In the genomic region with DNA sequence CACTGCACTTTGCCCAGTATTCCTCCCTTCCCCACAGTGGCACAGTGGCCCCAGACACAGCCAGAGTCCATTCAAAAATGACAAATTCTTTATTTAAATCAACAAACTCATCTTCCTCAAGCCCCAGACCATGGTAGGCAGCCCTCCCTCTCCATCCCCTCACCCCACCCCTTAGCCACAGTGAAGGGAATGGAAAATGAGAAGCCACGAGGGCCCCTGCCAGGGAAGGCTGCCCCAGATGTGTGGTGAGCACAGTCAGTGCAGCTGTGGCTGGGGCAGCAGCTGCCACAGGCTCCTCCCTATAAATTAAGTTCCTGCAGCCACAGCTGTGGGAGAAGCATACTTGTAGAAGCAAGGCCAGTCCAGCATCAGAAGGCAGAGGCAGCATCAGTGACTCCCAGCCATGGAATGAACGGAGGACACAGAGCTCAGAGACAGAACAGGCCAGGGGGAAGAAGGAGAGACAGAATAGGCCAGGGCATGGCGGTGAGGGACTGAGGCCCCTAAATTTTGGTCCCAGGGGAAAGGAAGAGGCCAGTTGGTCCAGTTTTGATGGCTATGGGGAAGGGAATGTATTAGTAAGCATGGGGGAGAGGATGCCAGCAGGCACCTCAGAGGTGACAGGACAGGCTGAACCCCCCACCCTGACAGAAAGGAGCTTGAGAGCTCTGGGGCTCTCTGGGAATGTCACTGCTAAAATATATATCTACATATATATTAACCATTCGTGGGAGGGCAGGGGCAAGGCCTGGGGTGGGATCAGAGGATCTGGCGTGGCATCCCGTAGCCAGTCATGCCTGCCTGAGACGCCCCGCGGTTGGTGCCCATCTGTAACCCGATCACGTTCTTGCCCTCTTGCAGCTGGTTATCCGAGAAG, we compare ENCODE assay signal across 10 cellular contexts. TPM values are rescaled to one million over a fixed set of nuclear protein-coding genes. Genes with fewer than 3 reads are reported as not detected.
DNase-seq lines count a peak whose midpoint lies in the region; ATAC-seq, FAIRE-seq and TF ChIP-seq lines count a peak whose summit lies in the region.
"Had no signal": no experiment of that assay in that cellular context is flagged by ENCODE, and none has a peak within 500 bp of the region (broad histone marks: within the 10 kb centered on the region; RNA-seq: fewer than 3 reads in every experiment).

No MANE protein-coding gene starts in this region.

- H3K4me3 Mint-ChIP-seq in astrocyte (ENCODE audit: unreplicated experiment) (peak overlapping the region; percentile 21), natural killer cell (peak overlapping the region; percentile 25)

- intact Hi-C loops in natural killer cell (cut with micrococcal nuclease) = no loop called here

- H3K4me1 ChIP-seq in KMS-11 (ENCODE audit: low read depth, poor library complexity, severe bottlenecking) (peaks cover 61% of the 10 kb centered on the region), astrocyte (ENCODE audit: insufficient read depth, low read length) (peaks cover 58% of the 10 kb centered on the region)

- H4K20me1 ChIP-seq in KMS-11 (ENCODE audit: insufficient read depth) = peaks cover 45% of the 10 kb centered on the region
- peaks cover 63% of the 10 kb centered on the region for H4K20me1 ChIP-seq in astrocyte (ENCODE audit: insufficient read depth, low read length)

- H3K36me3 Mint-ChIP-seq in astrocyte (ENCODE audit: low read depth, unreplicated experiment) = peaks cover 26% of the 10 kb centered on the region
- H3K36me3 Mint-ChIP-seq in natural killer cell = peaks cover 9% of the 10 kb centered on the region

- H2AFZ ChIP-seq in KMS-11 (ENCODE audit: low read depth) = no peak overlapping the region
- no peak overlapping the region for H2AFZ ChIP-seq in astrocyte (ENCODE audit: low read depth, low read length)

- DNase-seq in AG10803 (ENCODE audit: low read depth) (peak; percentile 59), astrocyte (ENCODE audit: low read depth) (no peak), natural killer cell (no peak), NCI-H2196 treated with DMSO at 0.1 percent for 48 hours (lab: John Stamatoyannopoulos, UW; ENCODE audit: unreplicated experiment) (no peak), glomerular visceral epithelial cell (ENCODE audit: extremely low spot score) (no peak)
- DNase-seq: activated CD4-positive, alpha-beta T cell treated with anti-CD3 and anti-CD28 coated beads, Interleukin-2, amount 50 U/mL, for 4 hours had no signal

- H3K4me2 ChIP-seq in KMS-11 = peak overlapping the region; percentile 92
- H3K4me2 ChIP-seq in astrocyte (ENCODE audit: low read length) = peak overlapping the region; percentile 33

- peaks cover 79% of the 10 kb centered on the region for H3K4me1 Mint-ChIP-seq in astrocyte (ENCODE audit: low read depth, unreplicated experiment)
- peaks cover 63 to 79% of the 10 kb centered on the region in 2 donors for H3K4me1 Mint-ChIP-seq in natural killer cell

- H3K9me3 Mint-ChIP-seq in astrocyte (ENCODE audit: unreplicated experiment) = no peaks in the 10 kb centered on the region
- no peaks in the 10 kb centered on the region for H3K9me3 Mint-ChIP-seq in natural killer cell

- H3K79me2 ChIP-seq in KMS-11 (ENCODE audit: insufficient read depth, low read depth) (peaks cover 45% of the 10 kb centered on the region), astrocyte (ENCODE audit: insufficient read depth, low read length) (peaks cover 55% of the 10 kb centered on the region)

- H3K27me3 ChIP-seq in KMS-11 (ENCODE audit: insufficient read depth, low read depth) (no peaks in the 10 kb centered on the region), astrocyte (ENCODE audit: insufficient read depth, low read length) (no peaks in the 10 kb centered on the region)

- no peak for ATAC-seq in natural killer cell
- no peak for ATAC-seq in HG03565 (IDR thresholded peaks at IDR 0.05; ENCODE audit: unreplicated experiment)
- no peak for ATAC-seq in GM19324 (IDR thresholded peaks at IDR 0.05; ENCODE audit: low FRiP score, unreplicated experiment)
- ATAC-seq: sciatic nerve had no signal

- peak overlapping the region; percentile 36 for H3K27ac ChIP-seq in KMS-11
- H3K27ac ChIP-seq in astrocyte (ENCODE audit: low read depth, low read length) = peak overlapping the region; percentile 34

- no peak for FAIRE-seq in astrocyte (lab: Jason Lieb, UNC)

- H3K4me3 ChIP-seq in AG10803 (ENCODE audit: low read length) = no peak overlapping the region
- H3K4me3 ChIP-seq in KMS-11 (IDR thresholded peaks at IDR 0.05; ENCODE audit: insufficient read depth, low read depth, low read length) = no peak overlapping the region
- H3K4me3 ChIP-seq in astrocyte (ENCODE audit: insufficient read depth, low read depth, low read length) = no peak overlapping the region

- no peak for TF ChIP-seq CTCF in AG10803 (conservative IDR thresholded peaks at IDR 0.05; ENCODE audit: low read length)
- no peak; the same call in 1 of the 2 replicates for TF ChIP-seq CTCF in KMS-11 (conservative IDR thresholded peaks at IDR 0.05; ENCODE audit: low read depth, low read length)
- TF ChIP-seq CTCF in astrocyte (IDR thresholded peaks at IDR 0.05; ENCODE audit: insufficient read depth, low read depth, low read length) = no peak
- TF ChIP-seq CTCF in natural killer cell (IDR thresholded peaks at IDR 0.05) = no peak

- H3K9ac ChIP-seq in KMS-11 (no peak overlapping the region), astrocyte (ENCODE audit: low read length) (peak overlapping the region; percentile 45)

- no peaks in the 10 kb centered on the region for H3K9me3 ChIP-seq in astrocyte (ENCODE audit: insufficient read depth, low read depth, low read length)

- H3K27ac Mint-ChIP-seq in astrocyte (ENCODE audit: unreplicated experiment) (peak overlapping the region; percentile 51), natural killer cell (peak overlapping the region; percentile 93 to 98)

- H3K27me3 Mint-ChIP-seq in astrocyte (ENCODE audit: low read depth, unreplicated experiment) = no peaks in the 10 kb centered on the region
- H3K27me3 Mint-ChIP-seq in natural killer cell (ENCODE audit: low read depth in 2 of 2) = no peaks in the 10 kb centered on the region

- peaks cover 21% of the 10 kb centered on the region; the same call in 1 of the 2 replicates for H3K36me3 ChIP-seq in KMS-11 (ENCODE audit: insufficient read depth)
- H3K36me3 ChIP-seq in astrocyte (ENCODE audit: insufficient read depth, low read length) = peaks cover 32% of the 10 kb centered on the region

RNA-seq across cellular contexts. Expression of gene TAGLN2, which starts 7.0 kb away (rescaled TPM):
- total RNA-seq in astrocyte (614 and 688 TPM in 2 replicates), natural killer cell (100 to 1,000 TPM; 344 to 394 (median 358) TPM)

RNA-seq across cellular contexts. Expression of gene CFAP45, which starts 18.3 kb away (rescaled TPM):
- total RNA-seq in astrocyte (3.2 and 4.3 TPM in 2 replicates), natural killer cell (1 to 10 TPM; 1.3 to 5.0 (median 1.6) TPM)

RNA-seq across cellular contexts. Expression of gene IGSF9, which starts 27.1 kb away (rescaled TPM):
- total RNA-seq in astrocyte = 0.89 and 2.1 TPM in 2 replicates
- total RNA-seq in natural killer cell = not detected

RNA-seq across cellular contexts. Expression of gene SLAMF9, which starts 35.8 kb away (rescaled TPM):
- 0.43 TPM in 1 of 2 replicates, not detected in the other for total RNA-seq in astrocyte
- not detected for total RNA-seq in natural killer cell

RNA-seq across cellular contexts. Expression of gene VSIG8, which starts 55.8 kb away (rescaled TPM):
- total RNA-seq in astrocyte (not detected in 2 replicates), natural killer cell (not detected)
- total RNA-seq: sciatic nerve had no signal
